35 cellular contexts compared by ENCODE assay signal in the genomic region with DNA sequence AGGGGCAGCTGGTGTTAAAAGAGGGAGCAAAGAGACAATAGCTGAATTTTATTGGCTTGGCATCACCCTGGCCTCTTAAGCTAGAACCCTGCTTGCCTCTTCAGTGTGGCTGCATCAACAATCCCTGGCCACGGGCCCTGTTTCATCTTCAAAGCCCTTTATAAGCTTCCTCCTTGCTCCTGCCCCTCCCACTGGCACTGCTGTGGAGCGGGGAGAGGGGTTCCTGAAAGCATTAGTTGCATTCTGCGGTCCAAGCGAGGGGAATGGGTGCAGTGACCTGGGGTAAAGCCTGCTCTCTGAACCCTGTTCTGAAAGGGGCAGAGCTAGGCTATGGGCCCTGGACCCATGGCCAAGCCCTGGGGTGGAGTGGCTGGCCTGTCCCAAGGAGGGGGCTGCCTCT. TPM values are rescaled to one million over a fixed set of nuclear protein-coding genes. Genes with fewer than 3 reads are reported as not detected.
DNase-seq lines count a peak whose midpoint lies in the region; ATAC-seq and TF ChIP-seq lines count a peak whose summit lies in the region.
"Had no signal": no experiment of that assay in that cellular context is flagged by ENCODE, and none has a peak within 500 bp of the region (broad histone marks: within the 10 kb centered on the region; RNA-seq: fewer than 3 reads in every experiment).

No MANE protein-coding gene starts in this region.

- H3K27ac ChIP-seq in Peyer's patch = no peak overlapping the region
- H3K27ac ChIP-seq: BLaER1, heart right ventricle, HL-60, right atrium auricular region, suprapubic skin, uterus had no signal

- DNase-seq in Ammon's horn (ENCODE audit: low spot score) = peak; percentile 60
- DNase-seq in DMS79 treated with DMSO at 0.1 percent for 48 hours (lab: John Stamatoyannopoulos, UW) = peak; percentile 72
- DNase-seq in Peyer's patch = peak in 2 of 3 donors; percentile 22 to 32
- peak; percentile 18 for DNase-seq in midbrain (lab: John Stamatoyannopoulos, UW)
- no peak for DNase-seq in UCSD-AML1 (lab: John Stamatoyannopoulos, UW; ENCODE audit: unreplicated experiment)
- no peak for DNase-seq in activated CD8-positive, alpha-beta T cell treated with anti-CD3 and anti-CD28 coated beads for 36 hours
- DNase-seq in OCI-M1 (lab: John Stamatoyannopoulos, UW) = no peak
- DNase-seq: ACHN; activated CD4-positive, alpha-beta T cell treated with anti-CD3 and anti-CD28 coated beads for 36 hours; activated naive CD8-positive, alpha-beta T cell treated with anti-CD3 and anti-CD28 coated beads for 36 hours; Calu3; cerebellar nuclear complex; effector CD8-positive, alpha-beta T cell; EL; heart right ventricle; Kasumi-1; left cardiac atrium; MV-4-11; naive B cell; NCI-H187 treated with DMSO at 0.1 percent for 48 hours; NCI-H510A; NK-92 treated with Interleukin-12 subunit alpha and Interleukin-12 subunit beta, amount 100 ng/mL, for 24 hours; stimulated activated CD4-positive, alpha-beta T cell treated with anti-CD3 and anti-CD28 coated beads, Interleukin-2, amount 100 ng/mL, for 48 hours; uterus had no signal

- no peak for TF ChIP-seq POLR2A in Peyer's patch (IDR thresholded peaks at IDR 0.05)

- CTCF ChIA-PET in activated CD8-positive, alpha-beta T cell treated with anti-CD3 and anti-CD28 coated beads for 36 hours (lab: Charles Lee) = interaction anchor here (1.1 kb wide), 1 partner anchor 40 kb away, joined by 3 read pairs; no protein-coding TSS in a partner anchor

- POLR2A ChIA-PET in activated CD8-positive, alpha-beta T cell treated with anti-CD3 and anti-CD28 coated beads for 36 hours (lab: Charles Lee) = no interaction called here

- no peak for ATAC-seq in activated CD8-positive, alpha-beta T cell treated with anti-CD3 and anti-CD28 coated beads for 36 hours
- no peak for ATAC-seq in GM18868 (IDR thresholded peaks at IDR 0.05; ENCODE audit: unreplicated experiment)
- ATAC-seq: activated CD4-positive, alpha-beta T cell treated with anti-CD3 and anti-CD28 coated beads for 36 hours; heart right ventricle; HepG2; left cardiac atrium; stimulated activated effector memory CD8-positive, alpha-beta T cell treated with anti-CD3 and anti-CD28 coated beads, Interleukin-12 subunit alpha, Interleukin-12 subunit beta, amount 100 ng/mL, for 72 hours had no signal

- no peaks in the 10 kb centered on the region for H3K36me3 ChIP-seq in Peyer's patch
- H3K36me3 ChIP-seq: BLaER1, HAP-1, heart right ventricle, right atrium auricular region, suprapubic skin, uterus had no signal

- no peaks in the 10 kb centered on the region for H3K27me3 ChIP-seq in Peyer's patch
- H3K27me3 ChIP-seq: BLaER1, right atrium auricular region, uterus had no signal

- H3K4me1 Mint-ChIP-seq in activated CD8-positive, alpha-beta T cell treated with anti-CD3 and anti-CD28 coated beads for 36 hours (ENCODE audit: low read depth) = no peaks in the 10 kb centered on the region
- H3K4me1 Mint-ChIP-seq: activated CD4-positive, alpha-beta T cell treated with anti-CD3 and anti-CD28 coated beads for 36 hours; activated naive CD8-positive, alpha-beta T cell treated with anti-CD3 and anti-CD28 coated beads for 36 hours; memory B cell; naive B cell; stimulated activated effector memory CD8-positive, alpha-beta T cell treated with anti-CD3 and anti-CD28 coated beads, Interleukin-12 subunit alpha, Interleukin-12 subunit beta, amount 100 ng/mL, for 72 hours had no signal

- H3K4me3 ChIP-seq in Peyer's patch = no peak overlapping the region
- H3K4me3 ChIP-seq: BLaER1, HAP-1, heart right ventricle, right atrium auricular region, suprapubic skin, uterus had no signal

- no peaks in the 10 kb centered on the region for H3K4me1 ChIP-seq in Peyer's patch
- H3K4me1 ChIP-seq: HAP-1, heart right ventricle, right atrium auricular region, uterus had no signal

- H3K36me3 Mint-ChIP-seq in activated CD8-positive, alpha-beta T cell treated with anti-CD3 and anti-CD28 coated beads for 36 hours (ENCODE audit: low read depth) = no peaks in the 10 kb centered on the region
- H3K36me3 Mint-ChIP-seq: activated naive CD8-positive, alpha-beta T cell treated with anti-CD3 and anti-CD28 coated beads for 36 hours; memory B cell; naive B cell; stimulated activated effector memory CD8-positive, alpha-beta T cell treated with anti-CD3 and anti-CD28 coated beads, Interleukin-12 subunit alpha, Interleukin-12 subunit beta, amount 100 ng/mL, for 72 hours had no signal

- no peak overlapping the region for H3K4me3 Mint-ChIP-seq in activated CD8-positive, alpha-beta T cell treated with anti-CD3 and anti-CD28 coated beads for 36 hours
- H3K4me3 Mint-ChIP-seq: activated CD4-positive, alpha-beta T cell treated with anti-CD3 and anti-CD28 coated beads for 36 hours; activated naive CD8-positive, alpha-beta T cell treated with anti-CD3 and anti-CD28 coated beads for 36 hours; memory B cell; naive B cell; stimulated activated effector memory CD8-positive, alpha-beta T cell treated with anti-CD3 and anti-CD28 coated beads, Interleukin-12 subunit alpha, Interleukin-12 subunit beta, amount 100 ng/mL, for 72 hours; T-helper 1 cell treated with Interleukin-12 subunit alpha and Interleukin-12 subunit beta and Interleukin-4 antibody, amounts not matched to agents 30 μg/mL and 1 μg/mL, for 36 hours had no signal

- no peaks in the 10 kb centered on the region for H3K9me3 ChIP-seq in Peyer's patch
- H3K9me3 ChIP-seq: BLaER1, HAP-1, heart right ventricle, right atrium auricular region, suprapubic skin, uterus had no signal

- intact Hi-C loops in activated CD8-positive, alpha-beta T cell treated with anti-CD3 and anti-CD28 coated beads for 36 hours (cut with micrococcal nuclease) = no loop called here

- no peak for TF ChIP-seq CTCF in Peyer's patch (IDR thresholded peaks at IDR 0.05)
- no peak for TF ChIP-seq CTCF in activated CD8-positive, alpha-beta T cell treated with anti-CD3 and anti-CD28 coated beads for 36 hours (IDR thresholded peaks at IDR 0.05)

- no peak overlapping the region for H3K27ac Mint-ChIP-seq in activated CD8-positive, alpha-beta T cell treated with anti-CD3 and anti-CD28 coated beads for 36 hours
- H3K27ac Mint-ChIP-seq: activated CD4-positive, alpha-beta T cell treated with anti-CD3 and anti-CD28 coated beads for 36 hours; activated naive CD8-positive, alpha-beta T cell treated with anti-CD3 and anti-CD28 coated beads for 36 hours; memory B cell; naive B cell; stimulated activated effector memory CD8-positive, alpha-beta T cell treated with anti-CD3 and anti-CD28 coated beads, Interleukin-12 subunit alpha, Interleukin-12 subunit beta, amount 100 ng/mL, for 72 hours; T-helper 1 cell treated with Interleukin-12 subunit alpha and Interleukin-12 subunit beta and Interleukin-4 antibody, amounts not matched to agents 30 μg/mL and 1 μg/mL, for 36 hours had no signal

- H3K9me3 Mint-ChIP-seq in activated CD8-positive, alpha-beta T cell treated with anti-CD3 and anti-CD28 coated beads for 36 hours = no peaks in the 10 kb centered on the region
- H3K9me3 Mint-ChIP-seq: activated naive CD8-positive, alpha-beta T cell treated with anti-CD3 and anti-CD28 coated beads for 36 hours; memory B cell; naive B cell; stimulated activated effector memory CD8-positive, alpha-beta T cell treated with anti-CD3 and anti-CD28 coated beads, Interleukin-12 subunit alpha, Interleukin-12 subunit beta, amount 100 ng/mL, for 72 hours; T-helper 1 cell treated with Interleukin-12 subunit alpha and Interleukin-12 subunit beta and Interleukin-4 antibody, amounts not matched to agents 30 μg/mL and 1 μg/mL, for 36 hours had no signal

- H3K27me3 Mint-ChIP-seq in activated CD8-positive, alpha-beta T cell treated with anti-CD3 and anti-CD28 coated beads for 36 hours = peaks cover 11% of the 10 kb centered on the region

RNA-seq across cellular contexts. Expression of a gene that starts 0.2 kb away (rescaled TPM):
- total RNA-seq in Peyer's patch = not detected
- total RNA-seq in activated CD8-positive, alpha-beta T cell treated with anti-CD3 and anti-CD28 coated beads for 36 hours = not detected
- total RNA-seq: activated CD4-positive, alpha-beta T cell treated with anti-CD3 and anti-CD28 coated beads for 36 hours; activated naive CD8-positive, alpha-beta T cell treated with anti-CD3 and anti-CD28 coated beads for 36 hours; Calu3; epithelial cell of proximal tubule; heart right ventricle; HepG2; left cardiac atrium; right atrium auricular region had no signal

RNA-seq across cellular contexts. Expression of a gene that starts 30.1 kb away (rescaled TPM):
- not detected for total RNA-seq in Peyer's patch
- not detected for total RNA-seq in activated CD8-positive, alpha-beta T cell treated with anti-CD3 and anti-CD28 coated beads for 36 hours
- total RNA-seq: activated CD4-positive, alpha-beta T cell treated with anti-CD3 and anti-CD28 coated beads for 36 hours; activated naive CD8-positive, alpha-beta T cell treated with anti-CD3 and anti-CD28 coated beads for 36 hours; heart right ventricle; HepG2; left cardiac atrium; right atrium auricular region; uterus had no signal

RNA-seq across cellular contexts. Expression of a gene that starts 45.8 kb away (rescaled TPM):
- total RNA-seq in Peyer's patch = not detected
- not detected for total RNA-seq in activated CD8-positive, alpha-beta T cell treated with anti-CD3 and anti-CD28 coated beads for 36 hours
- total RNA-seq: activated CD4-positive, alpha-beta T cell treated with anti-CD3 and anti-CD28 coated beads for 36 hours; activated naive CD8-positive, alpha-beta T cell treated with anti-CD3 and anti-CD28 coated beads for 36 hours; Calu3; epithelial cell of proximal tubule; heart right ventricle; HepG2; left cardiac atrium; right atrium auricular region had no signal

RNA-seq across cellular contexts. Expression of a gene that starts 47.0 kb away (rescaled TPM):
- total RNA-seq in Peyer's patch = not detected
- not detected for total RNA-seq in activated CD8-positive, alpha-beta T cell treated with anti-CD3 and anti-CD28 coated beads for 36 hours
- total RNA-seq: activated CD4-positive, alpha-beta T cell treated with anti-CD3 and anti-CD28 coated beads for 36 hours; activated naive CD8-positive, alpha-beta T cell treated with anti-CD3 and anti-CD28 coated beads for 36 hours; HepG2; left cardiac atrium; right atrium auricular region had no signal

Comparison
In these comparisons a context has a peak if more than half of its experiments do, and no peak if none do; other contexts are left out.
1. DNase-seq: peak in Ammon's horn (single experiment), DMS79 treated with DMSO at 0.1 percent for 48 hours (single experiment), Peyer's patch (2 of 3) and midbrain (single experiment); none in UCSD-AML1 (single experiment), activated CD8-positive, alpha-beta T cell treated with anti-CD3 and anti-CD28 coated beads for 36 hours (single experiment) and OCI-M1 (single experiment).